ENCODE assay signal across 25 cellular contexts in genomic region chr12:65517656-65518210, GRCh38.
"Had no signal": no experiment of that assay in that cellular context is flagged by ENCODE, and none has a peak within 500 bp of the region (broad histone marks: within the 10 kb centered on the region; RNA-seq: fewer than 3 reads in every experiment).

No MANE protein-coding gene starts in this region.

- H3K36me3 ChIP-seq: left ventricle myocardium inferior, neural progenitor cell, neutrophil, right atrium auricular region, right lobe of liver, stomach, thyroid gland, transverse colon, upper lobe of right lung had no signal

- H3K4me1 ChIP-seq: left ventricle myocardium inferior, parathyroid adenoma, psoas muscle, right atrium auricular region, right lobe of liver, stomach, testis, transverse colon, upper lobe of right lung had no signal

- H3K9ac ChIP-seq: neural progenitor cell, parathyroid adenoma had no signal

- DNase-seq: hypothalamus; immature natural killer cell; left ventricle myocardium inferior; natural killer cell; nephron progenitor cell; occipital lobe; psoas muscle; right lobe of liver; stimulated activated CD4-positive, alpha-beta T cell treated with anti-CD3 and anti-CD28 coated beads, Interleukin-12 subunit alpha, Interleukin-12 subunit beta, amount 100 ng/mL, for 4 hours; stimulated activated CD4-positive, alpha-beta T cell treated with anti-CD3 and anti-CD28 coated beads, Interleukin-15, amount 100 ng/mL, for 24 hours; stimulated activated CD4-positive, alpha-beta T cell treated with anti-CD3 and anti-CD28 coated beads, Interleukin-2, amount 100 ng/mL, for 24 hours; stimulated activated CD4-positive, alpha-beta T cell treated with anti-CD3 and anti-CD28 coated beads, Interleukin-4, amount 100 ng/mL, for 1 hour; stimulated activated naive B cell treated with anti-CD40 and anti-IgM and Interleukin-4, amounts not matched to agents 10 μg/mL and 1 μg/mL and 100 μg/mL, for 72 hours; stimulated activated naive CD8-positive, alpha-beta T cell treated with anti-CD3 and anti-CD28 coated beads, Interleukin-15, Interleukin-2, amounts not matched to agents 100 U/mL and 50 U/mL, for 24 hours; stomach; testis; thyroid gland; transverse colon; upper lobe of right lung had no signal

- H3K27me3 ChIP-seq: neutrophil, right atrium auricular region, right lobe of liver, stomach, testis, thyroid gland, transverse colon, upper lobe of right lung had no signal

- H3K4me2 ChIP-seq: neural progenitor cell had no signal

- H3K27ac ChIP-seq: left ventricle myocardium inferior, neural progenitor cell, neutrophil, parathyroid adenoma, psoas muscle, right atrium auricular region, right lobe of liver, stomach, testis, thyroid gland, transverse colon, upper lobe of right lung had no signal

- H3K9me3 ChIP-seq: left ventricle myocardium inferior, neutrophil, psoas muscle, right atrium auricular region, right lobe of liver, stomach, testis, thyroid gland, transverse colon, upper lobe of right lung had no signal

- H3K79me2 ChIP-seq: parathyroid adenoma had no signal

- H3K4me3 ChIP-seq: left ventricle myocardium inferior, neural progenitor cell, psoas muscle, right atrium auricular region, right lobe of liver, stomach, testis, thyroid gland, transverse colon, upper lobe of right lung had no signal

- FAIRE-seq: islet of Langerhans, urothelium cell line had no signal

- H2AFZ ChIP-seq: neural progenitor cell, parathyroid adenoma had no signal
